18 cellular contexts compared by ENCODE assay signal in the genomic region with DNA sequence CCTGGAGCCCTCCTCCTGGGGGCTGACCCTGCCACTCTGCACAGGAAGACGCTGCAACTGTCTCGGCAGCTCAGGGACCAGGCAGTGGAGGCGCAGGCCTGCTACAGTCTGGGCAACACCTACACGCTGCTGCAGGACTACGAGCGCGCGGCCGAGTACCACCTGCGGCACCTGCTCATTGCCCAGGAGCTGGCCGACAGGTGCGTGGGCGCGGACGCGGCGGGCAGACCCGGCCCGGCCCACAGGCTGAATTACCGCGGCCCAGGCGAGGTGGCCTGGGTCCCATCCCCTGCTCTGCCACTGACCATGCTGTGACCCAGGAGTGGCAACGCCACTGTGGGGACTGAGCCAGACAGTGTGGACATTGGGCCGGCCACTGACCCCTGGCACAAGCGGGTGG. TPM values are rescaled to one million over a fixed set of nuclear protein-coding genes. Genes with fewer than 3 reads are reported as not detected.
"Had no signal": no experiment of that assay in that cellular context is flagged by ENCODE, and none has a peak within 500 bp of the region (broad histone marks: within the 10 kb centered on the region; RNA-seq: fewer than 3 reads in every experiment).

No MANE protein-coding gene starts in this region.

- H3K9me3 Mint-ChIP-seq: naive B cell; nephron; stimulated activated memory B cell treated with anti-CD40 and anti-IgM and Interleukin-4, amounts not matched to agents 10 μg/mL and 1 μg/mL and 100 μg/mL, for 72 hours; stimulated activated naive CD8-positive, alpha-beta T cell treated with anti-CD3 and anti-CD28 coated beads, Interleukin-15, Interleukin-2, amounts not matched to agents 100 ng/mL and 50 ng/mL, for 24 hours had no signal

- H3K4me1 Mint-ChIP-seq: naive B cell had no signal

- H3K27me3 Mint-ChIP-seq: naive B cell; stimulated activated naive CD8-positive, alpha-beta T cell treated with anti-CD3 and anti-CD28 coated beads, Interleukin-15, Interleukin-2, amounts not matched to agents 100 ng/mL and 50 ng/mL, for 24 hours had no signal

- DNase-seq: naive B cell; stimulated activated CD4-positive, alpha-beta T cell treated with anti-CD3 and anti-CD28 coated beads, Interleukin-1b, Interleukin-23, amount 100 ng/mL, for 48 hours; stimulated activated CD4-positive, alpha-beta T cell treated with anti-CD3 and anti-CD28 coated beads, Interleukin-4, amount 100 ng/mL, for 24 hours had no signal

- H3K9ac ChIP-seq: parathyroid adenoma had no signal

- H3K9me3 ChIP-seq: left ventricle myocardium inferior, prostate gland, spleen, tibial artery, upper lobe of left lung, vagina had no signal

- H3K27ac Mint-ChIP-seq: naive B cell; nephron; stimulated activated memory B cell treated with anti-CD40 and anti-IgM and Interleukin-4, amounts not matched to agents 10 μg/mL and 1 μg/mL and 100 μg/mL, for 72 hours; stimulated activated naive CD8-positive, alpha-beta T cell treated with anti-CD3 and anti-CD28 coated beads, Interleukin-15, Interleukin-2, amounts not matched to agents 100 ng/mL and 50 ng/mL, for 24 hours had no signal

- H3K27me3 ChIP-seq: spleen, tibial artery, upper lobe of left lung, vagina had no signal

- H2AFZ ChIP-seq: parathyroid adenoma had no signal

- H3K36me3 Mint-ChIP-seq: naive B cell; stimulated activated memory B cell treated with anti-CD40 and anti-IgM and Interleukin-4, amounts not matched to agents 10 μg/mL and 1 μg/mL and 100 μg/mL, for 72 hours had no signal

- H3K4me3 ChIP-seq: left ventricle myocardium inferior, lung, prostate gland, spleen, tibial artery, upper lobe of left lung, vagina had no signal

- H3K4me1 ChIP-seq: prostate gland had no signal

- H3K27ac ChIP-seq: parathyroid adenoma, prostate gland, spleen, tibial artery, vagina had no signal

- H3K4me3 Mint-ChIP-seq: nephron; stimulated activated memory B cell treated with anti-CD40 and anti-IgM and Interleukin-4, amounts not matched to agents 10 μg/mL and 1 μg/mL and 100 μg/mL, for 72 hours; stimulated activated naive CD8-positive, alpha-beta T cell treated with anti-CD3 and anti-CD28 coated beads, Interleukin-15, Interleukin-2, amounts not matched to agents 100 ng/mL and 50 ng/mL, for 24 hours had no signal

- H3K79me2 ChIP-seq: parathyroid adenoma had no signal

RNA-seq across cellular contexts. Expression of gene CCDC187, which starts 34.6 kb away (rescaled TPM):
- total RNA-seq: esophagus mucosa, fibroblast of lung, left ventricle myocardium inferior, omental fat pad, renal cortical epithelial cell, vagina had no signal
- polyA plus RNA-seq: fibroblast of lung had no signal
